ENCODE assay signal across 21 cellular contexts in genomic region chr13:44425815-44426078, GRCh38. TPM values are rescaled to one million over a fixed set of nuclear protein-coding genes. Genes with fewer than 3 reads are reported as not detected.
A peak's percentile ranks its signal among the peaks of the same experiment; 100 is the strongest.
DNase-seq lines count a peak whose midpoint lies in the region; FAIRE-seq and TF ChIP-seq lines count a peak whose summit lies in the region.
"Had no signal": no experiment of that assay in that cellular context is flagged by ENCODE, and none has a peak within 500 bp of the region (broad histone marks: within the 10 kb centered on the region; RNA-seq: fewer than 3 reads in every experiment).

No MANE protein-coding gene starts in this region.

- H3K4me1 ChIP-seq in BLaER1 (peaks cover 42% of the 10 kb centered on the region), endothelial cell of umbilical vein (ENCODE audit: control insufficient read depth, extremely low read depth, insufficient read depth, low read length) (no peaks in the 10 kb centered on the region)
- peaks cover 5 to 53% (median 37%) of the 10 kb centered on the region in 10 experiments; a peak in 15 of 20 replicates for H3K4me1 ChIP-seq in BLaER1 treated with 17β-estradiol and CSF1 and Interleukin-3, amounts not matched to agents 10 nM and 100 nM

- H3K9ac ChIP-seq in BLaER1 (no peak overlapping the region), endothelial cell of umbilical vein (replicated peaks; ENCODE audit: extremely low read depth, insufficient read depth, low read length) (peak overlapping the region; percentile 6)
- no peak overlapping the region for H3K9ac ChIP-seq in BLaER1 treated with 17β-estradiol and CSF1 and Interleukin-3, amounts not matched to agents 10 nM and 100 nM
- H3K9ac ChIP-seq: GM23248 had no signal

- TF ChIP-seq CTCF in endothelial cell of umbilical vein (IDR thresholded peaks at IDR 0.05; ENCODE audit: extremely low read depth in 1 of 2, insufficient read depth in 1 of 2, low read depth in 1 of 2, low read length in 2 of 2): no peak

- H3K27ac ChIP-seq in BLaER1: no peak overlapping the region
- no peak overlapping the region for H3K27ac ChIP-seq in BLaER1 treated with 17β-estradiol and CSF1 and Interleukin-3, amounts not matched to agents 10 nM and 100 nM
- H3K27ac ChIP-seq in endothelial cell of umbilical vein (ENCODE audit: insufficient read depth, low read depth, low read length): no peak overlapping the region
- H3K27ac ChIP-seq: GM23248 had no signal

- H3K9me1 ChIP-seq in endothelial cell of umbilical vein (replicated peaks; ENCODE audit: control insufficient read depth, extremely low read depth, insufficient read depth, low read length): no peaks in the 10 kb centered on the region

- no peak for TF ChIP-seq POLR2A in endothelial cell of umbilical vein (IDR thresholded peaks at IDR 0.05; ENCODE audit: low read depth, low read length)

- H3K79me2 ChIP-seq in endothelial cell of umbilical vein (ENCODE audit: control insufficient read depth, insufficient read depth, low read length): no peaks in the 10 kb centered on the region

- H4K20me1 ChIP-seq in BLaER1: no peaks in the 10 kb centered on the region
- no peaks in the 10 kb centered on the region for H4K20me1 ChIP-seq in BLaER1 treated with 17β-estradiol and CSF1 and Interleukin-3, amounts not matched to agents 10 nM and 100 nM
- H4K20me1 ChIP-seq in endothelial cell of umbilical vein (replicated peaks; ENCODE audit: control insufficient read depth, extremely low read depth, insufficient read depth, low read length): no peaks in the 10 kb centered on the region

- no peaks in the 10 kb centered on the region for H3K36me3 ChIP-seq in BLaER1
- 0 out of 22 replicates have a peak, but pooled peaks cover 0 to 3% (median 0%) of the 10 kb centered on the region in 11 experiments for H3K36me3 ChIP-seq in BLaER1 treated with 17β-estradiol and CSF1 and Interleukin-3, amounts not matched to agents 10 nM and 100 nM
- no peaks in the 10 kb centered on the region for H3K36me3 ChIP-seq in endothelial cell of umbilical vein (ENCODE audit: control insufficient read depth in 2 of 2, extremely low read depth in 1 of 2, insufficient read depth in 2 of 2, low read length in 2 of 2)

- dilution Hi-C loops in endothelial cell of umbilical vein (cut with MboI; ENCODE audit: extremely low pct_ligation_motif_present, low sequenced_read_pairs): no loop called here

- intact Hi-C loops in endothelial cell of umbilical vein (cut with micrococcal nuclease): no loop called here

- no peak overlapping the region for H2AFZ ChIP-seq in endothelial cell of umbilical vein (ENCODE audit: low read depth, low read length)
- H2AFZ ChIP-seq: GM23248 had no signal

- DNase-seq in endothelial cell of umbilical vein (ENCODE audit: low read depth, low spot score) (no peak), myocyte (ENCODE audit: low read depth) (peak; percentile 26), AG20443 (ENCODE audit: low spot score) (no peak), NCI-H524 treated with DMSO at 0.1 percent for 48 hours (lab: John Stamatoyannopoulos, UW) (no peak)
- DNase-seq in activated naive CD4-positive, alpha-beta T cell (lab: John Stamatoyannopoulos, UW): no peak
- DNase-seq: ACHN; AML-193; Calu3; CD8-positive, alpha-beta T cell; GDM1; GM23248; H7; HFFc6; KBM-7 had no signal

- no peak for FAIRE-seq in endothelial cell of umbilical vein (lab: Jason Lieb, UNC)
- FAIRE-seq: A204.1, GM12892, GM18507, HepG2 had no signal

- no peaks in the 10 kb centered on the region for H3K27me3 ChIP-seq in BLaER1
- no peaks in the 10 kb centered on the region for H3K27me3 ChIP-seq in BLaER1 treated with 17β-estradiol and CSF1 and Interleukin-3, amounts not matched to agents 10 nM and 100 nM
- H3K27me3 ChIP-seq in endothelial cell of umbilical vein (ENCODE audit: control insufficient read depth in 2 of 2, insufficient read depth in 2 of 2, low read length in 2 of 2): peaks cover 4 to 5% of the 10 kb centered on the region in 2 experiments

- peak overlapping the region; percentile 66 for H3K4me2 ChIP-seq in BLaER1
- peak overlapping the region; percentile 12 to 70 (median 47); a peak in 19 of 22 replicates for H3K4me2 ChIP-seq in BLaER1 treated with 17β-estradiol and CSF1 and Interleukin-3, amounts not matched to agents 10 nM and 100 nM
- H3K4me2 ChIP-seq in endothelial cell of umbilical vein (ENCODE audit: insufficient read depth, low read length): no peak overlapping the region

- CTCF ChIA-PET in endothelial cell of umbilical vein (lab: Charles Lee): interaction anchor here (1.0 to 1.4 kb wide), 3 partner anchors 10 to 374 kb away, joined by 3 to 4 read pairs (median 3); no protein-coding TSS in a partner anchor

- no TSS peak for BruUV-seq in endothelial cell of umbilical vein (replicated peaks; lab: Mats Ljungman, UMichigan)

- POLR2A ChIA-PET in endothelial cell of umbilical vein (lab: Charles Lee): interaction anchor here (2.6 kb wide), 1 partner anchor 11 kb away, joined by 9 read pairs; no protein-coding TSS in a partner anchor

- H3K4me3 ChIP-seq in BLaER1: no peak overlapping the region
- no peak overlapping the region for H3K4me3 ChIP-seq in BLaER1 treated with 17β-estradiol and CSF1 and Interleukin-3, amounts not matched to agents 10 nM and 100 nM
- H3K4me3 ChIP-seq in endothelial cell of umbilical vein (replicated peaks in 1 of 3; ENCODE audit: insufficient read depth in 1 of 3, low read depth in 1 of 3, low read length in 3 of 3): no peak overlapping the region
- H3K4me3 ChIP-seq: GM23248 had no signal

- peaks cover 8% of the 10 kb centered on the region for H3K9me3 ChIP-seq in BLaER1
- H3K9me3 ChIP-seq in BLaER1 treated with 17β-estradiol and CSF1 and Interleukin-3, amounts not matched to agents 10 nM and 100 nM (replicated peaks in 1 of 11): peaks cover 0 to 12% (median 9%) of the 10 kb centered on the region in 11 experiments; a peak in 11 of 22 replicates
- H3K9me3 ChIP-seq in endothelial cell of umbilical vein (replicated peaks; ENCODE audit: control insufficient read depth, insufficient read depth, low read length): no peaks in the 10 kb centered on the region

TF ChIP-seq in endothelial cell of umbilical vein, 7 proteins besides CTCF, POLR2A, EP300 and RAD21:
- TF ChIP-seq POLR2AphosphoS5 (IDR thresholded peaks at IDR 0.05; ENCODE audit: insufficient read depth, low read depth, low read length) (no peak), JUN (IDR thresholded peaks at IDR 0.05; ENCODE audit: borderline replicate concordance, insufficient read depth, insufficient read length, low read depth) (no peak)

RNA-seq across cellular contexts. Expression of gene SERP2, which starts 52.1 kb away (rescaled TPM):
- total RNA-seq in endothelial cell of umbilical vein: 0.85 TPM in 1 of 2 replicates, not detected in the other
- polyA plus RNA-seq in endothelial cell of umbilical vein: 0.29 and 0.30 TPM in 2 replicates
- polyA plus RNA-seq in endothelial cell of umbilical vein (2011; cell fraction: cytosol; rRNA removed): 0.31 and 0.35 TPM in 2 replicates
- polyA plus RNA-seq in endothelial cell of umbilical vein (2011; cell fraction: nucleus; rRNA removed): 0.20 and 0.59 TPM in 2 replicates
- polyA plus RNA-seq in endothelial cell of umbilical vein (2012): 0.54 TPM in 1 of 2 replicates, not detected in the other
- polyA minus RNA-seq in endothelial cell of umbilical vein: 0.72 and 1.2 TPM in 2 replicates
- polyA minus RNA-seq in endothelial cell of umbilical vein (2011; cell fraction: cytosol; rRNA and poly(A)+ RNA removed): not detected
- polyA minus RNA-seq in endothelial cell of umbilical vein (2011; cell fraction: nucleus; rRNA and poly(A)+ RNA removed): 1.8 TPM in 1 of 2 replicates, not detected in the other
- total RNA-seq in myocyte: 1.9 and 2.0 TPM in 2 replicates
- polyA plus RNA-seq in myocyte (2012): 3.6 TPM
- total RNA-seq: Calu3; CD8-positive, alpha-beta T cell; HepG2 had no signal
- polyA plus RNA-seq: HepG2, IgD-negative memory B cell had no signal
